In the genomic region with DNA sequence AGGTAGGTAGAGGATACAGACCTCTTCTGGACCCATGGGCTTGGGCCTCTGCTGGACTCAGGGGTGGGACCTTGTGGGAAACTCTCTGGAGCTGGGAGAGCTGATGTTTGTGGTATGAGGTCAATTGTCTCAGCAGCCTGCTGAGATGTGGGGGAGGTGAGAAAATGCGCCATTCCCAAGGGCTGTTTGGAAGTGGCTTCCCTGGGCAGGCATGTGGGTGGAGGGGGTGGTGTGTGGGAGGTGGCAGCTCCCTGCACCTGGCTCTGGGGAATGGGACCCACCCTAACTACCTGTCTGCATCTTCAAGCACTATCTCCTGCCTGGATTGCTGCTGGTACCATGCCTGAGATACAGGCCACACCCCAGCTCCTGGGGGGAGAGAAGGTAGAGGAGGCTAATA, we compare ENCODE assay signal across 1 cellular context.
TF ChIP-seq lines count a peak whose summit lies in the region.

No MANE protein-coding gene starts in this region.

TF ChIP-seq in H1, 55 proteins besides CTCF, POLR2A, EP300 and RAD21:
- peak; percentile 61; the same call in 1 of the 2 replicates for TF ChIP-seq EGR1 (IDR thresholded peaks at IDR 0.05; ENCODE audit: borderline replicate concordance, low read depth, low read length)
- TF ChIP-seq, protein P1, sequence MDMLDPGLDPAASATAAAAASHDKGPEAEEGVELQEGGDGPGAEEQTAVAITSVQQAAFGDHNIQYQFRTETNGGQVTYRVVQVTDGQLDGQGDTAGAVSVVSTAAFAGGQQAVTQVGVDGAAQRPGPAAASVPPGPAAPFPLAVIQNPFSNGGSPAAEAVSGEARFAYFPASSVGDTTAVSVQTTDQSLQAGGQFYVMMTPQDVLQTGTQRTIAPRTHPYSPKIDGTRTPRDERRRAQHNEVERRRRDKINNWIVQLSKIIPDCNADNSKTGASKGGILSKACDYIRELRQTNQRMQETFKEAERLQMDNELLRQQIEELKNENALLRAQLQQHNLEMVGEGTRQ (IDR thresholded peaks at IDR 0.05; ENCODE audit: low read length), result no peak
